In the genomic region with DNA sequence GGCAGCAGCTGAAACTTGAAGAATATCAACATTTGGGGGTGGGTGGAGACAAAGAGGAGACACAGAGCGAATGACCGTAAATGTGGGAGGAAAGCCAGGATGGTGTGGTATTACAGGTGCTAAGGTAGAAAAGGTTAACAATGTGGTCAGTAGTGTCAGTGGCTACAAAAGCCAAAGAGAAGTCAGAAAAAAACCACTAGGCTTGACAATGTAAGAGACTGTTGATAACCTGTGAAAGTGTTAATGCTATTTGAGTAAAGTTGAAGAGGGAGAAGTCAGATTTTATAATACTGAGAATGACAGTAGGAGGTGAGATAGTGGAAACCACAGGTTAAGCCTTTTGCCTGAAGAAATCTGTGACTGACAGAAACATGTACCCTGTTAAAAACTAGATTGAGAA, we compare ENCODE assay signal across 23 cellular contexts.
A peak's percentile ranks its signal among the peaks of the same experiment; 100 is the strongest.
DNase-seq lines count a peak whose midpoint lies in the region; ATAC-seq, FAIRE-seq and TF ChIP-seq lines count a peak whose summit lies in the region.
"Had no signal": no experiment of that assay in that cellular context is flagged by ENCODE, and none has a peak within 500 bp of the region (broad histone marks: within the 10 kb centered on the region; RNA-seq: fewer than 3 reads in every experiment).

No MANE protein-coding gene starts in this region.

- no peaks in the 10 kb centered on the region for H4K20me1 ChIP-seq in neural cell (ENCODE audit: insufficient read depth)
- H4K20me1 ChIP-seq: BLaER1 treated with 17β-estradiol and CSF1 and Interleukin-3, amounts not matched to agents 10 nM and 100 nM had no signal

- no peak for TF ChIP-seq RAD21 in neural cell (conservative IDR thresholded peaks at IDR 0.05)

- H3K36me3 ChIP-seq in body of pancreas (replicated peaks in 1 of 2; ENCODE audit: insufficient read depth in 1 of 2, low read depth in 2 of 2) (no peaks in the 10 kb centered on the region), neural cell (ENCODE audit: insufficient read depth, low read length) (no peaks in the 10 kb centered on the region), thyroid gland (no peaks in the 10 kb centered on the region), gastroesophageal sphincter (no peaks in the 10 kb centered on the region)
- H3K36me3 ChIP-seq: BLaER1 treated with 17β-estradiol and CSF1 and Interleukin-3, amounts not matched to agents 10 nM and 100 nM; MG63 had no signal

- intact Hi-C loops in body of pancreas (cut with DNase I) (no loop called here), thyroid gland (cut with DNase I) (no loop called here)

- no peak overlapping the region for H2AFZ ChIP-seq in neural cell (ENCODE audit: low read depth, low read length)

- TF ChIP-seq POLR2A in body of pancreas (IDR thresholded peaks at IDR 0.05), result no peak
- TF ChIP-seq POLR2A in thyroid gland (IDR thresholded peaks at IDR 0.05), result no peak
- no peak for TF ChIP-seq POLR2A in gastroesophageal sphincter (IDR thresholded peaks at IDR 0.05)

- WGBS in body of pancreas, 2 donors, result 20 to 37% methylated on average over 2 of the region's 2 CpGs
- 67% methylated on average over 2 of the region's 2 CpGs for WGBS in thyroid gland, 2 donors
- WGBS in gastroesophageal sphincter (ENCODE audit: low coverage in 1 of 2), 2 donors, result 60 to 86% methylated on average over 1 to 2 of the region's 2 CpGs

- DNase-seq in HT-29 (ENCODE audit: low spot score) (peak; percentile 31), body of pancreas (no peak), omental fat pad (ENCODE audit: low spot score) (no peak), D721Med (ENCODE audit: insufficient read length, low spot score) (no peak), thyroid gland (no peak)
- DNase-seq: Calu3; CD8-positive, alpha-beta T cell; DMS53; EL; Karpas-422; MG63; NCI-H1048; NCI-H1436 treated with DMSO at 0.1 percent for 48 hours; NCI-H2029 treated with DMSO at 0.1 percent for 48 hours; NCI-H2171; NCI-H748 treated with DMSO at 0.1 percent for 48 hours; Right ventricle myocardium superior; SW 1271 had no signal

- H3K4me3 ChIP-seq in body of pancreas (no peak overlapping the region), neural cell (ENCODE audit: low read length) (peak overlapping the region; percentile 70), thyroid gland (replicated peaks in 1 of 3) (no peak overlapping the region), gastroesophageal sphincter (no peak overlapping the region)
- H3K4me3 ChIP-seq: BLaER1 treated with 17β-estradiol and CSF1 and Interleukin-3, amounts not matched to agents 10 nM and 100 nM; MG63 had no signal

- H3K27ac ChIP-seq in body of pancreas (peak overlapping the region in 2 of 4 donors; percentile 5 to 9), neural cell (ENCODE audit: low read length) (no peak overlapping the region), thyroid gland (no peak overlapping the region), gastroesophageal sphincter (no peak overlapping the region)
- H3K27ac ChIP-seq: BLaER1 treated with 17β-estradiol and CSF1 and Interleukin-3, amounts not matched to agents 10 nM and 100 nM had no signal

- no peak for FAIRE-seq in D721Med (lab: Jason Lieb, UNC)
- FAIRE-seq: GM12892 had no signal

- H3K27me3 ChIP-seq in body of pancreas (no peaks in the 10 kb centered on the region), neural cell (ENCODE audit: insufficient read depth, low read depth, low read length) (no peaks in the 10 kb centered on the region), thyroid gland (no peaks in the 10 kb centered on the region), gastroesophageal sphincter (no peaks in the 10 kb centered on the region)
- H3K27me3 ChIP-seq: BLaER1 treated with 17β-estradiol and CSF1 and Interleukin-3, amounts not matched to agents 10 nM and 100 nM; MG63 had no signal

- H3K9ac ChIP-seq in neural cell (ENCODE audit: low read length), result no peak overlapping the region
- H3K9ac ChIP-seq: BLaER1 treated with 17β-estradiol and CSF1 and Interleukin-3, amounts not matched to agents 10 nM and 100 nM had no signal

- no peaks in the 10 kb centered on the region for H3F3A ChIP-seq in neural cell (ENCODE audit: insufficient read depth, low read length, poor library complexity, severe bottlenecking)

- peak; percentile 68 for ATAC-seq in GM21423 (IDR thresholded peaks at IDR 0.05; ENCODE audit: unreplicated experiment)
- peak; percentile 18 for ATAC-seq in body of pancreas
- ATAC-seq in omental fat pad (ENCODE audit: low FRiP score), result no peak
- no peak for ATAC-seq in gastroesophageal sphincter
- ATAC-seq: CD8-positive, alpha-beta T cell had no signal

- no peaks in the 10 kb centered on the region for H3K9me3 ChIP-seq in body of pancreas
- H3K9me3 ChIP-seq in neural cell (ENCODE audit: low read length), result no peaks in the 10 kb centered on the region
- H3K9me3 ChIP-seq in thyroid gland, result no peaks in the 10 kb centered on the region
- no peaks in the 10 kb centered on the region for H3K9me3 ChIP-seq in gastroesophageal sphincter
- H3K9me3 ChIP-seq: MG63 had no signal

- H3K4me2 ChIP-seq in neural cell (ENCODE audit: low read length), result no peak overlapping the region
- H3K4me2 ChIP-seq: BLaER1 treated with 17β-estradiol and CSF1 and Interleukin-3, amounts not matched to agents 10 nM and 100 nM had no signal

- no peaks in the 10 kb centered on the region for H3K9me2 ChIP-seq in neural cell (ENCODE audit: insufficient read depth, low read length)

- no peak for TF ChIP-seq CTCF in body of pancreas (IDR thresholded peaks at IDR 0.05)
- TF ChIP-seq CTCF in neural cell (IDR thresholded peaks at IDR 0.05; ENCODE audit: poor library complexity, severe bottlenecking), result no peak
- TF ChIP-seq CTCF in omental fat pad (IDR thresholded peaks at IDR 0.05), result no peak
- no peak for TF ChIP-seq CTCF in D721Med (IDR thresholded peaks at IDR 0.05; ENCODE audit: insufficient read depth, missing control alignments)
- no peak for TF ChIP-seq CTCF in thyroid gland (IDR thresholded peaks at IDR 0.05)
- no peak for TF ChIP-seq CTCF in gastroesophageal sphincter (IDR thresholded peaks at IDR 0.05)

- H3K4me1 ChIP-seq in body of pancreas (no peaks in the 10 kb centered on the region), thyroid gland (no peaks in the 10 kb centered on the region), gastroesophageal sphincter (peaks cover 0 to 16% (median 5%) of the 10 kb centered on the region in 3 donors)

- H3K79me2 ChIP-seq in neural cell (replicated peaks; ENCODE audit: insufficient read depth, low read length), result peaks cover 39% of the 10 kb centered on the region

- TF ChIP-seq EP300 in neural cell (conservative IDR thresholded peaks at IDR 0.05; ENCODE audit: poor library complexity, severe bottlenecking) (no peak), gastroesophageal sphincter (IDR thresholded peaks at IDR 0.05) (no peak)

TF ChIP-seq in neural cell, 6 proteins besides CTCF, POLR2A, EP300 and RAD21:
- TF ChIP-seq SMC3 (conservative IDR thresholded peaks at IDR 0.05; ENCODE audit: poor library complexity) (no peak), TAF1 (IDR thresholded peaks at IDR 0.05; ENCODE audit: low read depth) (no peak), MXI1 (conservative IDR thresholded peaks at IDR 0.05; ENCODE audit: poor library complexity, severe bottlenecking) (no peak)
- TF ChIP-seq, protein P1, sequence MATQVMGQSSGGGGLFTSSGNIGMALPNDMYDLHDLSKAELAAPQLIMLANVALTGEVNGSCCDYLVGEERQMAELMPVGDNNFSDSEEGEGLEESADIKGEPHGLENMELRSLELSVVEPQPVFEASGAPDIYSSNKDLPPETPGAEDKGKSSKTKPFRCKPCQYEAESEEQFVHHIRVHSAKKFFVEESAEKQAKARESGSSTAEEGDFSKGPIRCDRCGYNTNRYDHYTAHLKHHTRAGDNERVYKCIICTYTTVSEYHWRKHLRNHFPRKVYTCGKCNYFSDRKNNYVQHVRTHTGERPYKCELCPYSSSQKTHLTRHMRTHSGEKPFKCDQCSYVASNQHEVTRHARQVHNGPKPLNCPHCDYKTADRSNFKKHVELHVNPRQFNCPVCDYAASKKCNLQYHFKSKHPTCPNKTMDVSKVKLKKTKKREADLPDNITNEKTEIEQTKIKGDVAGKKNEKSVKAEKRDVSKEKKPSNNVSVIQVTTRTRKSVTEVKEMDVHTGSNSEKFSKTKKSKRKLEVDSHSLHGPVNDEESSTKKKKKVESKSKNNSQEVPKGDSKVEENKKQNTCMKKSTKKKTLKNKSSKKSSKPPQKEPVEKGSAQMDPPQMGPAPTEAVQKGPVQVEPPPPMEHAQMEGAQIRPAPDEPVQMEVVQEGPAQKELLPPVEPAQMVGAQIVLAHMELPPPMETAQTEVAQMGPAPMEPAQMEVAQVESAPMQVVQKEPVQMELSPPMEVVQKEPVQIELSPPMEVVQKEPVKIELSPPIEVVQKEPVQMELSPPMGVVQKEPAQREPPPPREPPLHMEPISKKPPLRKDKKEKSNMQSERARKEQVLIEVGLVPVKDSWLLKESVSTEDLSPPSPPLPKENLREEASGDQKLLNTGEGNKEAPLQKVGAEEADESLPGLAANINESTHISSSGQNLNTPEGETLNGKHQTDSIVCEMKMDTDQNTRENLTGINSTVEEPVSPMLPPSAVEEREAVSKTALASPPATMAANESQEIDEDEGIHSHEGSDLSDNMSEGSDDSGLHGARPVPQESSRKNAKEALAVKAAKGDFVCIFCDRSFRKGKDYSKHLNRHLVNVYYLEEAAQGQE (IDR thresholded peaks at IDR 0.05; ENCODE audit: borderline replicate concordance), result no peak
TF ChIP-seq in neural cell: peak in this region for 0.

Comparison
In these comparisons a context has a peak if more than half of its experiments do, and no peak if none do; other contexts are left out.
1. ATAC-seq: peak in GM21423 (single experiment) and body of pancreas (single experiment); none in omental fat pad (single experiment) and gastroesophageal sphincter (single experiment).